1 cellular context compared by ENCODE assay signal in the genomic region with DNA sequence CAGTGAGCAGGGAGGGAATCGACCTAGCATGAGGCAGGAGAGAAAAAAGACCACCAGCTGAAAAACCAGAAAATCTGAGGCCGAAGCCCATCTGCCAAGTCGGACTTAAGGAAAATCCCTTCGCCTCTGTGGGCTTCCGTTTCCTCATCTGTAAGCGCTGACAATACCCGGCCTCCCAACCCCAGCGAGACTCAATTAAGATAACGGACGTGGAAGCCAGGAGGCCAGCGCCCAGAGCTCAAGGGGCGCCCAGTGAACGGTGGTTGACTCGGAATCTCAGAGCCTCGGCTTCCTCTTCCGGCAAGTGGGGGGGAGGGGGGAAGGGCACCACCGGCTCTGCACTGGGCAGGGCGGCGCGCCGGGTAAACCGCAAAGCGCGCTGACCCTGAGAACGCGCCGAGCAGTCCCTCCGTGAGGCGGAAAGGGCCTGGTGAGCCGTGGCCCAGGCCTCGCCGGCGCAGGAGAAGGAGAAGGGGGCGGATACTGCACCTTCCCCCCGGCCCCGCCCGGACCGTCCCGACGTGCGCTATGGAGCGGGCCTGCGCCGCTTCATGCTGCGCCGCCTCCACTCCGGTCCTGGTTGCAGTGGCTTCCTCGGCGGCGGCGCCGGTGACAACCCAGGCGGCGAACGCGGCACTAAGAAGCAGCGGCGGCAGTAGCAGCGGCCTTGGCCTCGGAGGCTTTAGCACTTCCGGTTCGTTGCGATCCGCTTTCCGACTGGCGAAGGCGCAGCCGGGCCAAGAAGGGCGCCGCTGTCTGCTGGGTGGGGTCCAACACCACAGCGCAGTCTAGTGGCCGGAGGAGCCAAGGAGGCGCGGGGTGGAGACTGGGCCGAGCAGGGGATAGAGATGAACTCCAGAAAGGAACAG.
A peak's percentile ranks its signal among the peaks of the same experiment; 100 is the strongest.
TF ChIP-seq lines count a peak whose summit lies in the region.

DPP8 (minus strand) TSS at position 693 of the 869 bp plus-strand sequence. CDS start 5,136 bp downstream, outside the sequence.

TF ChIP-seq in HepG2, 621 proteins besides CTCF, POLR2A, EP300 and RAD21 (continued from another document and continues in another):
- TF ChIP-seq, protein P1, sequence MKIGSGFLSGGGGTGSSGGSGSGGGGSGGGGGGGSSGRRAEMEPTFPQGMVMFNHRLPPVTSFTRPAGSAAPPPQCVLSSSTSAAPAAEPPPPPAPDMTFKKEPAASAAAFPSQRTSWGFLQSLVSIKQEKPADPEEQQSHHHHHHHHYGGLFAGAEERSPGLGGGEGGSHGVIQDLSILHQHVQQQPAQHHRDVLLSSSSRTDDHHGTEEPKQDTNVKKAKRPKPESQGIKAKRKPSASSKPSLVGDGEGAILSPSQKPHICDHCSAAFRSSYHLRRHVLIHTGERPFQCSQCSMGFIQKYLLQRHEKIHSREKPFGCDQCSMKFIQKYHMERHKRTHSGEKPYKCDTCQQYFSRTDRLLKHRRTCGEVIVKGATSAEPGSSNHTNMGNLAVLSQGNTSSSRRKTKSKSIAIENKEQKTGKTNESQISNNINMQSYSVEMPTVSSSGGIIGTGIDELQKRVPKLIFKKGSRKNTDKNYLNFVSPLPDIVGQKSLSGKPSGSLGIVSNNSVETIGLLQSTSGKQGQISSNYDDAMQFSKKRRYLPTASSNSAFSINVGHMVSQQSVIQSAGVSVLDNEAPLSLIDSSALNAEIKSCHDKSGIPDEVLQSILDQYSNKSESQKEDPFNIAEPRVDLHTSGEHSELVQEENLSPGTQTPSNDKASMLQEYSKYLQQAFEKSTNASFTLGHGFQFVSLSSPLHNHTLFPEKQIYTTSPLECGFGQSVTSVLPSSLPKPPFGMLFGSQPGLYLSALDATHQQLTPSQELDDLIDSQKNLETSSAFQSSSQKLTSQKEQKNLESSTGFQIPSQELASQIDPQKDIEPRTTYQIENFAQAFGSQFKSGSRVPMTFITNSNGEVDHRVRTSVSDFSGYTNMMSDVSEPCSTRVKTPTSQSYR (CRISPR knock-in tag; IDR thresholded peaks at IDR 0.05; ENCODE audit: borderline replicate concordance) = peak; percentile 91
- TF ChIP-seq REPIN1 (CRISPR knock-in tag; IDR thresholded peaks at IDR 0.05; ENCODE audit: borderline replicate concordance, low read depth) (peak; percentile 82; the same call in 1 of the 2 replicates), SOX13 (IDR thresholded peaks at IDR 0.05) (no peak), SOX13 (CRISPR knock-in tag; conservative IDR thresholded peaks at IDR 0.05 in 1 of 2, IDR thresholded peaks at IDR 0.05 in 1 of 2) (no peak; a peak in 1 of 4 replicates), SPEN (CRISPR knock-in tag; IDR thresholded peaks at IDR 0.05; ENCODE audit: low read depth) (peak; percentile 93), ZNF792 (CRISPR knock-in tag; IDR thresholded peaks at IDR 0.05) (peak; percentile 87), FLYWCH1 (CRISPR knock-in tag; IDR thresholded peaks at IDR 0.05) (no peak; the same call in 1 of the 2 replicates), FOSL2 (CRISPR knock-in tag; IDR thresholded peaks at IDR 0.05) (peak; percentile 73; the same call in 1 of the 2 replicates), RCOR2 (CRISPR knock-in tag; IDR thresholded peaks at IDR 0.05) (peak; percentile 33; the same call in 1 of the 2 replicates), HNF4G (IDR thresholded peaks at IDR 0.05; ENCODE audit: borderline replicate concordance, low read depth, low read length) (no peak), HNF4G (CRISPR knock-in tag; IDR thresholded peaks at IDR 0.05; ENCODE audit: borderline replicate concordance, low read depth) (peak; percentile 46; the same call in 1 of the 2 replicates), KLF6 (CRISPR knock-in tag; IDR thresholded peaks at IDR 0.05) (peak; percentile 61; the same call in 1 of the 2 replicates), ZNF225 (CRISPR knock-in tag; IDR thresholded peaks at IDR 0.05) (peak; percentile 91), ZEB1 (IDR thresholded peaks at IDR 0.05; ENCODE audit: insufficient replicate concordance, low read depth) (peak; percentile 57), ZFP36 (IDR thresholded peaks at IDR 0.05; ENCODE audit: borderline replicate concordance, low read depth, low read length, partially characterized antibody) (no peak), NCOA1 (CRISPR knock-in tag; IDR thresholded peaks at IDR 0.05) (no peak), HNRNPK (IDR thresholded peaks at IDR 0.05; ENCODE audit: low read depth, low read length, poor library complexity, severe bottlenecking) (peak; percentile 77), GABPA (IDR thresholded peaks at IDR 0.05; ENCODE audit: low read depth, low read length) (peak; percentile 86), GABPA (CRISPR knock-in tag; IDR thresholded peaks at IDR 0.05; ENCODE audit: low read depth) (peak; percentile 92), ZBTB8A (CRISPR knock-in tag; IDR thresholded peaks at IDR 0.05; ENCODE audit: borderline replicate concordance, low read depth) (no peak), ARID5B (CRISPR knock-in tag; IDR thresholded peaks at IDR 0.05) (peak; percentile 65), SIN3B (IDR thresholded peaks at IDR 0.05; ENCODE audit: low read length) (peak; percentile 69; the same call in 1 of the 2 replicates), ZGPAT (CRISPR knock-in tag; IDR thresholded peaks at IDR 0.05) (peak; percentile 99), NR1H2 (CRISPR knock-in tag; IDR thresholded peaks at IDR 0.05; ENCODE audit: borderline replicate concordance, low read depth) (0 out of 2 replicates have a peak, but pooled peaks have one; percentile 55), DNMT3B (CRISPR knock-in tag; conservative IDR thresholded peaks at IDR 0.05) (no peak), MAFG (CRISPR knock-in tag; IDR thresholded peaks at IDR 0.05) (no peak), ZNF12 (CRISPR knock-in tag; IDR thresholded peaks at IDR 0.05) (peak; percentile 85), FOXA1 (IDR thresholded peaks at IDR 0.05) (no peak), FOXA1 (CRISPR knock-in tag; IDR thresholded peaks at IDR 0.05) (no peak; the same call in none of the 2 replicates), REXO4 (CRISPR knock-in tag; IDR thresholded peaks at IDR 0.05; ENCODE audit: borderline replicate concordance) (no peak), PAWR (CRISPR knock-in tag; IDR thresholded peaks at IDR 0.05; ENCODE audit: borderline replicate concordance) (0 out of 2 replicates have a peak, but pooled peaks have one; percentile 71), PREB (CRISPR knock-in tag; IDR thresholded peaks at IDR 0.05) (no peak), DR1 (CRISPR knock-in tag; IDR thresholded peaks at IDR 0.05) (0 out of 2 replicates have a peak, but pooled peaks have one; percentile 74), KLF16 (CRISPR knock-in tag; IDR thresholded peaks at IDR 0.05) (peak in 1 of 2 experiments; percentile 91; a peak in 2 of 4 replicates), SYNCRIP (IDR thresholded peaks at IDR 0.05; ENCODE audit: insufficient read depth, low read depth, low read length) (no peak), ISX (CRISPR knock-in tag; conservative IDR thresholded peaks at IDR 0.05) (no peak), GPBP1L1 (CRISPR knock-in tag; IDR thresholded peaks at IDR 0.05) (no peak), ATM (IDR thresholded peaks at IDR 0.05; ENCODE audit: borderline replicate concordance) (no peak), NCOR1 (IDR thresholded peaks at IDR 0.05; ENCODE audit: borderline replicate concordance, low read length) (peak; percentile 47; the same call in 1 of the 2 replicates), RARG (CRISPR knock-in tag; IDR thresholded peaks at IDR 0.05; ENCODE audit: low read depth) (peak; percentile 73; the same call in 1 of the 2 replicates), ZNF670 (CRISPR knock-in tag; IDR thresholded peaks at IDR 0.05; ENCODE audit: borderline replicate concordance) (peak; percentile 95), SCMH1 (CRISPR knock-in tag; IDR thresholded peaks at IDR 0.05; ENCODE audit: borderline replicate concordance) (no peak), NPAS2 (CRISPR knock-in tag; IDR thresholded peaks at IDR 0.05; ENCODE audit: borderline replicate concordance) (no peak)
- TF ChIP-seq, protein P2, sequence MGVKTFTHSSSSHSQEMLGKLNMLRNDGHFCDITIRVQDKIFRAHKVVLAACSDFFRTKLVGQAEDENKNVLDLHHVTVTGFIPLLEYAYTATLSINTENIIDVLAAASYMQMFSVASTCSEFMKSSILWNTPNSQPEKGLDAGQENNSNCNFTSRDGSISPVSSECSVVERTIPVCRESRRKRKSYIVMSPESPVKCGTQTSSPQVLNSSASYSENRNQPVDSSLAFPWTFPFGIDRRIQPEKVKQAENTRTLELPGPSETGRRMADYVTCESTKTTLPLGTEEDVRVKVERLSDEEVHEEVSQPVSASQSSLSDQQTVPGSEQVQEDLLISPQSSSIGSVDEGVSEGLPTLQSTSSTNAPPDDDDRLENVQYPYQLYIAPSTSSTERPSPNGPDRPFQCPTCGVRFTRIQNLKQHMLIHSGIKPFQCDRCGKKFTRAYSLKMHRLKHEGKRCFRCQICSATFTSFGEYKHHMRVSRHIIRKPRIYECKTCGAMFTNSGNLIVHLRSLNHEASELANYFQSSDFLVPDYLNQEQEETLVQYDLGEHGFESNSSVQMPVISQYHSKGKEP (CRISPR knock-in tag; IDR thresholded peaks at IDR 0.05) = 0 out of 2 replicates have a peak, but pooled peaks have one; percentile 43
- TF ChIP-seq, protein P3, sequence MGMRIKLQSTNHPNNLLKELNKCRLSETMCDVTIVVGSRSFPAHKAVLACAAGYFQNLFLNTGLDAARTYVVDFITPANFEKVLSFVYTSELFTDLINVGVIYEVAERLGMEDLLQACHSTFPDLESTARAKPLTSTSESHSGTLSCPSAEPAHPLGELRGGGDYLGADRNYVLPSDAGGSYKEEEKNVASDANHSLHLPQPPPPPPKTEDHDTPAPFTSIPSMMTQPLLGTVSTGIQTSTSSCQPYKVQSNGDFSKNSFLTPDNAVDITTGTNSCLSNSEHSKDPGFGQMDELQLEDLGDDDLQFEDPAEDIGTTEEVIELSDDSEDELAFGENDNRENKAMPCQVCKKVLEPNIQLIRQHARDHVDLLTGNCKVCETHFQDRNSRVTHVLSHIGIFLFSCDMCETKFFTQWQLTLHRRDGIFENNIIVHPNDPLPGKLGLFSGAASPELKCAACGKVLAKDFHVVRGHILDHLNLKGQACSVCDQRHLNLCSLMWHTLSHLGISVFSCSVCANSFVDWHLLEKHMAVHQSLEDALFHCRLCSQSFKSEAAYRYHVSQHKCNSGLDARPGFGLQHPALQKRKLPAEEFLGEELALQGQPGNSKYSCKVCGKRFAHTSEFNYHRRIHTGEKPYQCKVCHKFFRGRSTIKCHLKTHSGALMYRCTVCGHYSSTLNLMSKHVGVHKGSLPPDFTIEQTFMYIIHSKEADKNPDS (CRISPR knock-in tag; IDR thresholded peaks at IDR 0.05) = 0 out of 2 replicates have a peak, but pooled peaks have one; percentile 44
- TF ChIP-seq, protein P4, sequence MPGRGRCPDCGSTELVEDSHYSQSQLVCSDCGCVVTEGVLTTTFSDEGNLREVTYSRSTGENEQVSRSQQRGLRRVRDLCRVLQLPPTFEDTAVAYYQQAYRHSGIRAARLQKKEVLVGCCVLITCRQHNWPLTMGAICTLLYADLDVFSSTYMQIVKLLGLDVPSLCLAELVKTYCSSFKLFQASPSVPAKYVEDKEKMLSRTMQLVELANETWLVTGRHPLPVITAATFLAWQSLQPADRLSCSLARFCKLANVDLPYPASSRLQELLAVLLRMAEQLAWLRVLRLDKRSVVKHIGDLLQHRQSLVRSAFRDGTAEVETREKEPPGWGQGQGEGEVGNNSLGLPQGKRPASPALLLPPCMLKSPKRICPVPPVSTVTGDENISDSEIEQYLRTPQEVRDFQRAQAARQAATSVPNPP (CRISPR knock-in tag; IDR thresholded peaks at IDR 0.05) = no peak
